In the genomic region with DNA sequence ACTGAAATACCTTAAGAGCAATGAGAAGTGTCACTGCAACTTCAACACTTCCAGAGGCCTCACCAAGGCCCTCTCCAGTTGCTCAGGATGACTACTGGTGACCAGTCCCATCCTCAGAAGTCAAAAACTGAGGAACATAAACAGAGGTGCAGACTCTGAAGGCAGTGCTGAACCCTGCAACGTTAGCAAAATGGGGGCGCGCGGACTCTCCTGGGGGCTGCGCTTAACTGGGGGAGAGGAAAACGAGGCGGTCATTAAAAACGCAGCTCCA, we compare ENCODE assay signal across 1 cellular context.
TF ChIP-seq lines count a peak whose summit lies in the region.

No MANE protein-coding gene starts in this region.

TF ChIP-seq in GM12878, 131 proteins besides CTCF, POLR2A, EP300 and RAD21 (continued from another document):
- TF ChIP-seq, protein P1, sequence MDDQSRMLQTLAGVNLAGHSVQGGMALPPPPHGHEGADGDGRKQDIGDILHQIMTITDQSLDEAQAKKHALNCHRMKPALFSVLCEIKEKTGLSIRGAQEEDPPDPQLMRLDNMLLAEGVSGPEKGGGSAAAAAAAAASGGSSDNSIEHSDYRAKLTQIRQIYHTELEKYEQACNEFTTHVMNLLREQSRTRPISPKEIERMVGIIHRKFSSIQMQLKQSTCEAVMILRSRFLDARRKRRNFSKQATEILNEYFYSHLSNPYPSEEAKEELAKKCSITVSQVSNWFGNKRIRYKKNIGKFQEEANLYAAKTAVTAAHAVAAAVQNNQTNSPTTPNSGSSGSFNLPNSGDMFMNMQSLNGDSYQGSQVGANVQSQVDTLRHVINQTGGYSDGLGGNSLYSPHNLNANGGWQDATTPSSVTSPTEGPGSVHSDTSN (IDR thresholded peaks at IDR 0.05; ENCODE audit: insufficient replicate concordance, low read depth, low read length): no peak
- TF ChIP-seq SREBF1 (IDR thresholded peaks at IDR 0.05; ENCODE audit: low read length) (no peak), CHD1 (IDR thresholded peaks at IDR 0.05; ENCODE audit: low read depth, low read length) (no peak), NFXL1 (IDR thresholded peaks at IDR 0.05; ENCODE audit: borderline replicate concordance) (no peak), POLR2AphosphoS2 (IDR thresholded peaks at IDR 0.05; ENCODE audit: low read depth, low read length) (no peak), BHLHE40 (IDR thresholded peaks at IDR 0.05; ENCODE audit: borderline replicate concordance in 1 of 2, low read depth in 2 of 2, low read length in 1 of 2) (no peak), DPF2 (IDR thresholded peaks at IDR 0.05) (no peak)
- TF ChIP-seq, protein P2, sequence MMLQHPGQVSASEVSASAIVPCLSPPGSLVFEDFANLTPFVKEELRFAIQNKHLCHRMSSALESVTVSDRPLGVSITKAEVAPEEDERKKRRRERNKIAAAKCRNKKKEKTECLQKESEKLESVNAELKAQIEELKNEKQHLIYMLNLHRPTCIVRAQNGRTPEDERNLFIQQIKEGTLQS (IDR thresholded peaks at IDR 0.05; ENCODE audit: borderline replicate concordance, extremely low read depth, low read depth, low read length): no peak
